In genomic region chr10:87534173-87534858, GRCh38 we compare ENCODE assay signal across 12 cellular contexts. TPM values are rescaled to one million over a fixed set of nuclear protein-coding genes. Genes with fewer than 3 reads are reported as not detected.
DNase-seq lines count a peak whose midpoint lies in the region; ATAC-seq and TF ChIP-seq lines count a peak whose summit lies in the region.
"Had no signal": no experiment of that assay in that cellular context is flagged by ENCODE, and none has a peak within 500 bp of the region (broad histone marks: within the 10 kb centered on the region; RNA-seq: fewer than 3 reads in every experiment).

No MANE protein-coding gene starts in this region.

- intact Hi-C loops in adrenal gland (cut with DNase I), result loop anchor here (10.0 kb wide), 2 partner anchors 120 to 200 kb away; partner anchors contain the start of gene PAPSS2 (in 1 of the 2)

- no peak for TF ChIP-seq CTCF in adrenal gland (IDR thresholded peaks at IDR 0.05)

- DNase-seq in adrenal gland, result no peak
- DNase-seq in HPDE6-E6E7 (ENCODE audit: extremely low spot score), result no peak
- DNase-seq in effector memory CD4-positive, alpha-beta T cell, result no peak
- no peak for DNase-seq in activated CD8-positive, alpha-beta memory T cell treated with anti-CD3 and anti-CD28 coated beads, Interleukin-2, amount 50 U/mL, for 4 hours
- DNase-seq: activated CD4-positive, alpha-beta T cell treated with anti-CD3 and anti-CD28 coated beads for 4 hours; dorsolateral prefrontal cortex; NCI-H510A had no signal

- peak overlapping the region in 3 of 5 donors; percentile 33 to 72 (median 61) for H3K27ac ChIP-seq in adrenal gland
- no peak overlapping the region for H3K27ac ChIP-seq in effector memory CD4-positive, alpha-beta T cell (ENCODE audit: insufficient read depth, low read length, poor library complexity, severe bottlenecking)
- H3K27ac ChIP-seq: ascending aorta had no signal

- H3K4me1 ChIP-seq in adrenal gland (replicated peaks in 1 of 2), result peaks cover 9 to 38% of the 10 kb centered on the region in 2 donors
- H3K4me1 ChIP-seq in effector memory CD4-positive, alpha-beta T cell (ENCODE audit: control insufficient read depth, insufficient read depth, low read length, poor library complexity, severe bottlenecking), result no peaks in the 10 kb centered on the region

- no peaks in the 10 kb centered on the region for H3K36me3 ChIP-seq in adrenal gland (replicated peaks in 1 of 2)
- no peaks in the 10 kb centered on the region for H3K36me3 ChIP-seq in effector memory CD4-positive, alpha-beta T cell (ENCODE audit: control insufficient read depth, insufficient read depth, low read length)

- TF ChIP-seq POLR2A in adrenal gland (IDR thresholded peaks at IDR 0.05), result no peak

- no peaks in the 10 kb centered on the region for H3K9me3 ChIP-seq in adrenal gland (replicated peaks in 1 of 3)
- H3K9me3 ChIP-seq in effector memory CD4-positive, alpha-beta T cell (ENCODE audit: control insufficient read depth, low read length), result no peaks in the 10 kb centered on the region

- WGBS in adrenal gland, 4 donors, result 89 to 93% (median 91%) methylated on average over 3 of the region's 3 CpGs

- H3K27me3 ChIP-seq in adrenal gland, result no peaks in the 10 kb centered on the region
- no peaks in the 10 kb centered on the region for H3K27me3 ChIP-seq in effector memory CD4-positive, alpha-beta T cell (replicated peaks; ENCODE audit: control insufficient read depth, insufficient read depth, low read length, poor library complexity, severe bottlenecking)
- H3K27me3 ChIP-seq: ascending aorta, dorsolateral prefrontal cortex had no signal

- peak; percentile 79 for ATAC-seq in GM18511 (IDR thresholded peaks at IDR 0.05; ENCODE audit: unreplicated experiment)
- peak; percentile 49 for ATAC-seq in GM21390 (IDR thresholded peaks at IDR 0.05; ENCODE audit: unreplicated experiment)
- peak; percentile 83 for ATAC-seq in HG02981 (IDR thresholded peaks at IDR 0.05; ENCODE audit: unreplicated experiment)
- no peak for ATAC-seq in HG02588 (IDR thresholded peaks at IDR 0.05; ENCODE audit: unreplicated experiment)

- no peak overlapping the region for H3K4me3 ChIP-seq in adrenal gland
- H3K4me3 ChIP-seq in effector memory CD4-positive, alpha-beta T cell (ENCODE audit: insufficient read depth, low read depth, low read length, poor library complexity, severe bottlenecking), result no peak overlapping the region
- H3K4me3 ChIP-seq: ascending aorta, dorsolateral prefrontal cortex had no signal

RNA-seq across cellular contexts. Expression of gene MINPP1, which starts 29.6 kb away (rescaled TPM):
- 10 to 100 TPM; 35.3 to 75.8 (median 55.7) TPM for total RNA-seq in adrenal gland
- 10 to 100 TPM; 19.4 to 27.1 (median 22.3) TPM for polyA plus RNA-seq in adrenal gland
